Comparison of ENCODE assay signal across 1 cellular context in the genomic region with DNA sequence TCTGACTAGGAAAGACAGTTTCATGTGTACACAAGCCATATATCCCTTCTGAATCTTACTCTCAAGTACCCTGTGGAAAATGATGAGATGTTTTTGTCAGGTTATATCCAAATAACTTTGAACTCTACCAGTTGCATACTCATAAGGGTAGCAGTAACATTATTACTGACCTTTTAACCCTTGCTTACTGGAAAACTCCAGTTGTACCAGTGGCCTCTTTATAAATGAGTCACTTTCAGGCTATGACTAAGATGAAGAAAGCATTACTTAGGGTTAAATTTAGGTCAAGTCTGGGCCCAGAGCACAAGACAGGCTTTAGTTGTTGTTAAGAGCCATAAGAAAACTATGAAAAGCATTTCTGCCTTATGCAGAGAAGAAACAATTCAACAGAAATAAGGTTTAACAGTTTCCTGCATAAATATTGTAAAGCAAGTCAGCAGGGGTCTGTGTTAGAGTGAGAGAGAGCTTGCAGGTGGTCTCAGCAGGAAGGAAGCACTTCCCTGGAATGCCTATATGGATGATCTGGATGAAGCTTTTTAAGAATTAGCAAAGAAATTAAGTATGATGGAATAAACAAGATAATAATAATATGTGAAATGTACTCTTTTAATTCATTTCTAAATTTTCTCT.
TF ChIP-seq lines count a peak whose summit lies in the region.

No MANE protein-coding gene starts in this region.

TF ChIP-seq in GM23338, 12 proteins besides CTCF, POLR2A, EP300 and RAD21:
- TF ChIP-seq, protein P1, sequence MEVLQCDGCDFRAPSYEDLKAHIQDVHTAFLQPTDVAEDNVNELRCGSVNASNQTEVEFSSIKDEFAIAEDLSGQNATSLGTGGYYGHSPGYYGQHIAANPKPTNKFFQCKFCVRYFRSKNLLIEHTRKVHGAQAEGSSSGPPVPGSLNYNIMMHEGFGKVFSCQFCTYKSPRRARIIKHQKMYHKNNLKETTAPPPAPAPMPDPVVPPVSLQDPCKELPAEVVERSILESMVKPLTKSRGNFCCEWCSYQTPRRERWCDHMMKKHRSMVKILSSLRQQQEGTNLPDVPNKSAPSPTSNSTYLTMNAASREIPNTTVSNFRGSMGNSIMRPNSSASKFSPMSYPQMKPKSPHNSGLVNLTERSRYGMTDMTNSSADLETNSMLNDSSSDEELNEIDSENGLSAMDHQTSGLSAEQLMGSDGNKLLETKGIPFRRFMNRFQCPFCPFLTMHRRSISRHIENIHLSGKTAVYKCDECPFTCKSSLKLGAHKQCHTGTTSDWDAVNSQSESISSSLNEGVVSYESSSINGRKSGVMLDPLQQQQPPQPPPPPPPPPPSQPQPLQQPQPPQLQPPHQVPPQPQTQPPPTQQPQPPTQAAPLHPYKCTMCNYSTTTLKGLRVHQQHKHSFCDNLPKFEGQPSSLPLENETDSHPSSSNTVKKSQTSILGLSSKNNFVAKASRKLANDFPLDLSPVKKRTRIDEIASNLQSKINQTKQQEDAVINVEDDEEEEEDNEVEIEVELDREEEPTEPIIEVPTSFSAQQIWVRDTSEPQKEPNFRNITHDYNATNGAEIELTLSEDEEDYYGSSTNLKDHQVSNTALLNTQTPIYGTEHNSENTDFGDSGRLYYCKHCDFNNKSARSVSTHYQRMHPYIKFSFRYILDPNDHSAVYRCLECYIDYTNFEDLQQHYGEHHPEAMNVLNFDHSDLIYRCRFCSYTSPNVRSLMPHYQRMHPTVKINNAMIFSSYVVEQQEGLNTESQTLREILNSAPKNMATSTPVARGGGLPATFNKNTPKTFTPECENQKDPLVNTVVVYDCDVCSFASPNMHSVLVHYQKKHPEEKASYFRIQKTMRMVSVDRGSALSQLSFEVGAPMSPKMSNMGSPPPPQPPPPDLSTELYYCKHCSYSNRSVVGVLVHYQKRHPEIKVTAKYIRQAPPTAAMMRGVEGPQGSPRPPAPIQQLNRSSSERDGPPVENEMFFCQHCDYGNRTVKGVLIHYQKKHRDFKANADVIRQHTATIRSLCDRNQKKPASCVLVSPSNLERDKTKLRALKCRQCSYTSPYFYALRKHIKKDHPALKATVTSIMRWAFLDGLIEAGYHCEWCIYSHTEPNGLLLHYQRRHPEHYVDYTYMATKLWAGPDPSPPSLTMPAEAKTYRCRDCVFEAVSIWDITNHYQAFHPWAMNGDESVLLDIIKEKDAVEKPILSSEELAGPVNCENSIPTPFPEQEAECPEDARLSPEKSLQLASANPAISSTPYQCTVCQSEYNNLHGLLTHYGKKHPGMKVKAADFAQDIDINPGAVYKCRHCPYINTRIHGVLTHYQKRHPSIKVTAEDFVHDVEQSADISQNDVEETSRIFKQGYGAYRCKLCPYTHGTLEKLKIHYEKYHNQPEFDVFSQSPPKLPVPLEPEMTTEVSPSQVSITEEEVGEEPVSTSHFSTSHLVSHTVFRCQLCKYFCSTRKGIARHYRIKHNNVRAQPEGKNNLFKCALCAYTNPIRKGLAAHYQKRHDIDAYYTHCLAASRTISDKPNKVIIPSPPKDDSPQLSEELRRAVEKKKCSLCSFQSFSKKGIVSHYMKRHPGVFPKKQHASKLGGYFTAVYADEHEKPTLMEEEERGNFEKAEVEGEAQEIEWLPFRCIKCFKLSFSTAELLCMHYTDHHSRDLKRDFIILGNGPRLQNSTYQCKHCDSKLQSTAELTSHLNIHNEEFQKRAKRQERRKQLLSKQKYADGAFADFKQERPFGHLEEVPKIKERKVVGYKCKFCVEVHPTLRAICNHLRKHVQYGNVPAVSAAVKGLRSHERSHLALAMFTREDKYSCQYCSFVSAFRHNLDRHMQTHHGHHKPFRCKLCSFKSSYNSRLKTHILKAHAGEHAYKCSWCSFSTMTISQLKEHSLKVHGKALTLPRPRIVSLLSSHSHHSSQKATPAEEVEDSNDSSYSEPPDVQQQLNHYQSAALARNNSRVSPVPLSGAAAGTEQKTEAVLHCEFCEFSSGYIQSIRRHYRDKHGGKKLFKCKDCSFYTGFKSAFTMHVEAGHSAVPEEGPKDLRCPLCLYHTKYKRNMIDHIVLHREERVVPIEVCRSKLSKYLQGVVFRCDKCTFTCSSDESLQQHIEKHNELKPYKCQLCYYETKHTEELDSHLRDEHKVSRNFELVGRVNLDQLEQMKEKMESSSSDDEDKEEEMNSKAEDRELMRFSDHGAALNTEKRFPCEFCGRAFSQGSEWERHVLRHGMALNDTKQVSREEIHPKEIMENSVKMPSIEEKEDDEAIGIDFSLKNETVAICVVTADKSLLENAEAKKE (CRISPR knock-in tag; IDR thresholded peaks at IDR 0.05): no peak
- TF ChIP-seq NANOG (IDR thresholded peaks at IDR 0.05; ENCODE audit: borderline replicate concordance) (peak; percentile 7; the same call in 1 of the 2 replicates), ZNF114 (CRISPR knock-in tag; IDR thresholded peaks at IDR 0.05) (no peak)
